Comparison of ENCODE assay signal across 11 cellular contexts in genomic region chr12:104941454-104941853, GRCh38.
"Had no signal": no experiment of that assay in that cellular context is flagged by ENCODE, and none has a peak within 500 bp of the region (broad histone marks: within the 10 kb centered on the region; RNA-seq: fewer than 3 reads in every experiment).

No MANE protein-coding gene starts in this region.

- H3K9ac ChIP-seq: GM23248 had no signal

- H3K4me3 ChIP-seq: GM23248, GM23338, HAP-1 had no signal

- H2AFZ ChIP-seq: GM23248, GM23338 had no signal

- ATAC-seq: GM23338, HCT116 had no signal

- H3K36me3 ChIP-seq: HAP-1 had no signal

- H3K4me2 ChIP-seq: GM23338 had no signal

- FAIRE-seq: H1, H54 had no signal

- H3K27ac ChIP-seq: GM23248 had no signal

- DNase-seq: GM23248, GOT3, H7, H9, HCEC 1CT, HFFc6 had no signal
